ENCODE assay signal across 8 cellular contexts in genomic region chr1:220879509-220880366, GRCh38. TPM values are rescaled to one million over a fixed set of nuclear protein-coding genes. Genes with fewer than 3 reads are reported as not detected.
A peak's percentile ranks its signal among the peaks of the same experiment; 100 is the strongest.
DNase-seq lines count a peak whose midpoint lies in the region; ATAC-seq, FAIRE-seq and TF ChIP-seq lines count a peak whose summit lies in the region.

No MANE protein-coding gene starts in this region.

- H4K20me1 ChIP-seq in BLaER1 treated with 17β-estradiol and CSF1 and Interleukin-3, amounts not matched to agents 10 nM and 100 nM = peaks cover 4 to 20% (median 14%) of the 10 kb centered on the region in 11 experiments; a peak in 21 of 22 replicates
- H4K20me1 ChIP-seq in endothelial cell of umbilical vein (replicated peaks; ENCODE audit: control insufficient read depth, extremely low read depth, insufficient read depth, low read length) = no peaks in the 10 kb centered on the region

- POLR2A ChIA-PET in endothelial cell of umbilical vein (lab: Charles Lee) = interaction anchor here (0.6 to 1.0 kb wide), 2 partner anchors 542 to 553 kb away, joined by 3 read pairs; no protein-coding TSS in a partner anchor

- no peaks in the 10 kb centered on the region for H3K9me1 ChIP-seq in endothelial cell of umbilical vein (replicated peaks; ENCODE audit: control insufficient read depth, extremely low read depth, insufficient read depth, low read length)

- peak overlapping the region; percentile 97 to 100 (median 99) for H3K27ac ChIP-seq in BLaER1 treated with 17β-estradiol and CSF1 and Interleukin-3, amounts not matched to agents 10 nM and 100 nM
- H3K27ac ChIP-seq in endothelial cell of umbilical vein (ENCODE audit: insufficient read depth, low read depth, low read length) (peak overlapping the region; percentile 35), mucosa of rectum (ENCODE audit: low read depth in 2 of 2, low read length in 2 of 2) (peak overlapping the region; percentile 88 to 89)

- H3K4me3 ChIP-seq in BLaER1 treated with 17β-estradiol and CSF1 and Interleukin-3, amounts not matched to agents 10 nM and 100 nM = peak overlapping the region; percentile 84 to 99 (median 94)
- peak overlapping the region; percentile 80 to 87 (median 82) for H3K4me3 ChIP-seq in endothelial cell of umbilical vein (replicated peaks in 1 of 3; ENCODE audit: insufficient read depth in 1 of 3, low read depth in 1 of 3, low read length in 3 of 3)
- peak overlapping the region; percentile 60 to 75 for H3K4me3 ChIP-seq in mucosa of rectum (ENCODE audit: low read length in 2 of 2)

- H3K27me3 ChIP-seq in BLaER1 treated with 17β-estradiol and CSF1 and Interleukin-3, amounts not matched to agents 10 nM and 100 nM = peaks cover 0 to 87% (median 64%) of the 10 kb centered on the region in 11 experiments; a peak in 17 of 22 replicates
- H3K27me3 ChIP-seq in endothelial cell of umbilical vein (ENCODE audit: control insufficient read depth in 2 of 2, insufficient read depth in 2 of 2, low read length in 2 of 2) = peaks cover 6 to 15% of the 10 kb centered on the region in 2 experiments
- peaks cover 14 to 27% of the 10 kb centered on the region in 2 donors for H3K27me3 ChIP-seq in mucosa of rectum (ENCODE audit: control insufficient read depth in 2 of 2, insufficient read depth in 2 of 2, low read length in 2 of 2)

- H3K36me3 ChIP-seq in BLaER1 treated with 17β-estradiol and CSF1 and Interleukin-3, amounts not matched to agents 10 nM and 100 nM = peaks cover 35 to 42% (median 41%) of the 10 kb centered on the region in 11 experiments
- peaks cover 0 to 4% of the 10 kb centered on the region in 2 experiments for H3K36me3 ChIP-seq in endothelial cell of umbilical vein (ENCODE audit: control insufficient read depth in 2 of 2, extremely low read depth in 1 of 2, insufficient read depth in 2 of 2, low read length in 2 of 2)
- H3K36me3 ChIP-seq in mucosa of rectum (ENCODE audit: control insufficient read depth in 2 of 2, insufficient read depth in 2 of 2, low read length in 2 of 2) = no peaks in the 10 kb centered on the region

- ATAC-seq in GM18517 (IDR thresholded peaks at IDR 0.05; ENCODE audit: unreplicated experiment) = peak; percentile 43
- peak; percentile 38 for ATAC-seq in HG03066 (IDR thresholded peaks at IDR 0.05; ENCODE audit: low read depth, unreplicated experiment)

- no peak for TF ChIP-seq POLR2A in endothelial cell of umbilical vein (IDR thresholded peaks at IDR 0.05; ENCODE audit: low read depth, low read length)

- H3K9me3 ChIP-seq in BLaER1 treated with 17β-estradiol and CSF1 and Interleukin-3, amounts not matched to agents 10 nM and 100 nM (replicated peaks in 1 of 11) = peaks cover 0 to 29% (median 10%) of the 10 kb centered on the region in 11 experiments; a peak in 10 of 22 replicates
- H3K9me3 ChIP-seq in endothelial cell of umbilical vein (replicated peaks; ENCODE audit: control insufficient read depth, insufficient read depth, low read length) (no peaks in the 10 kb centered on the region), mucosa of rectum (ENCODE audit: control insufficient read depth in 2 of 2, low read length in 2 of 2) (no peaks in the 10 kb centered on the region)

- TF ChIP-seq CTCF in endothelial cell of umbilical vein (IDR thresholded peaks at IDR 0.05; ENCODE audit: extremely low read depth in 1 of 2, insufficient read depth in 1 of 2, low read depth in 1 of 2, low read length in 2 of 2) = peak in 1 of 2 donors; percentile 4

- peak overlapping the region; percentile 96 to 100 (median 100) for H3K9ac ChIP-seq in BLaER1 treated with 17β-estradiol and CSF1 and Interleukin-3, amounts not matched to agents 10 nM and 100 nM
- H3K9ac ChIP-seq in endothelial cell of umbilical vein (replicated peaks; ENCODE audit: extremely low read depth, insufficient read depth, low read length) = peak overlapping the region; percentile 67
- H3K9ac ChIP-seq in mucosa of rectum (ENCODE audit: low read depth in 1 of 2, low read length in 2 of 2) = peak overlapping the region; percentile 65 to 70

- TSS peak; percentile 35 for BruUV-seq in endothelial cell of umbilical vein (replicated peaks; lab: Mats Ljungman, UMichigan)

- intact Hi-C loops in endothelial cell of umbilical vein (cut with micrococcal nuclease) = loop anchor here (2.0 to 5.0 kb wide), 2 partner anchors 13 to 883 kb away; no protein-coding TSS in a partner anchor

- dilution Hi-C loops in endothelial cell of umbilical vein (cut with MboI; ENCODE audit: extremely low pct_ligation_motif_present, low sequenced_read_pairs) = no loop called here

- no peaks in the 10 kb centered on the region for H3K79me2 ChIP-seq in endothelial cell of umbilical vein (ENCODE audit: control insufficient read depth, insufficient read depth, low read length)

- DNase-seq in SK-MEL-5 (ENCODE audit: low read depth, low spot score) (peak; percentile 16), endothelial cell of umbilical vein (ENCODE audit: low read depth, low spot score) (peak; percentile 46), NCI-H128 (lab: John Stamatoyannopoulos, UW; ENCODE audit: unreplicated experiment) (no peak), NCI-H1048 (lab: John Stamatoyannopoulos, UW) (no peak)

- FAIRE-seq in endothelial cell of umbilical vein (lab: Jason Lieb, UNC) = no peak

- in situ Hi-C loops in SK-MEL-5 (cut with HindIII; ENCODE audit: low pct_unique_long_range_greater_than_20kb, low sequenced_read_pairs) = no loop called here

- CTCF ChIA-PET in endothelial cell of umbilical vein (lab: Charles Lee) = interaction anchor here (0.7 to 8.1 kb wide), 11 partner anchors 10 to 1577 kb away, joined by 3 to 111 read pairs (median 4); no protein-coding TSS in a partner anchor

- H3K4me1 ChIP-seq in BLaER1 treated with 17β-estradiol and CSF1 and Interleukin-3, amounts not matched to agents 10 nM and 100 nM = peaks cover 40 to 79% (median 62%) of the 10 kb centered on the region in 10 experiments
- peaks cover 36% of the 10 kb centered on the region for H3K4me1 ChIP-seq in endothelial cell of umbilical vein (ENCODE audit: control insufficient read depth, extremely low read depth, insufficient read depth, low read length)
- peaks cover 5 to 13% of the 10 kb centered on the region in 2 donors for H3K4me1 ChIP-seq in mucosa of rectum (ENCODE audit: control insufficient read depth in 2 of 2, insufficient read depth in 2 of 2, low read length in 2 of 2)

- peak overlapping the region; percentile 22 to 97 (median 88); a peak in 21 of 22 replicates for H3K4me2 ChIP-seq in BLaER1 treated with 17β-estradiol and CSF1 and Interleukin-3, amounts not matched to agents 10 nM and 100 nM
- peak overlapping the region; percentile 66 for H3K4me2 ChIP-seq in endothelial cell of umbilical vein (ENCODE audit: insufficient read depth, low read length)

- H2AFZ ChIP-seq in endothelial cell of umbilical vein (ENCODE audit: low read depth, low read length) = peak overlapping the region; percentile 80

TF ChIP-seq in endothelial cell of umbilical vein, 7 proteins besides CTCF, POLR2A, EP300 and RAD21:
- TF ChIP-seq POLR2AphosphoS5 (IDR thresholded peaks at IDR 0.05; ENCODE audit: insufficient read depth, low read depth, low read length) (no peak), FOS (IDR thresholded peaks at IDR 0.05; ENCODE audit: borderline replicate concordance, insufficient read depth, low read length) (no peak), JUN (IDR thresholded peaks at IDR 0.05; ENCODE audit: borderline replicate concordance, insufficient read depth, insufficient read length, low read depth) (no peak), EZH2 (IDR thresholded peaks at IDR 0.05; ENCODE audit: borderline replicate concordance, low read depth, low read length, severe bottlenecking) (no peak), GATA2 (IDR thresholded peaks at IDR 0.05; ENCODE audit: insufficient read depth, insufficient read length, low read depth, low read length) (no peak), MYC (IDR thresholded peaks at IDR 0.05; ENCODE audit: low read depth, low read length) (no peak), MAX (IDR thresholded peaks at IDR 0.05; ENCODE audit: insufficient read depth, insufficient read length) (no peak)

RNA-seq across cellular contexts. Expression of gene HLX, which starts 0.5 kb away (rescaled TPM):
- 4.9 and 5.3 TPM in 2 replicates for total RNA-seq in SK-MEL-5 (2014; rRNA removed; shearing (Covaris generic))
- 9.4 and 11.7 TPM in 2 replicates for polyA plus RNA-seq in SK-MEL-5 (2015; cell fraction: cytosol; rRNA removed)
- polyA plus RNA-seq in SK-MEL-5 (2015; cell fraction: nucleus; rRNA removed) = 6.1 and 7.8 TPM in 2 replicates
- 33.5 and 39.1 TPM in 2 replicates for total RNA-seq in endothelial cell of umbilical vein
- polyA plus RNA-seq in endothelial cell of umbilical vein = 6.7 and 7.5 TPM in 2 replicates
- polyA plus RNA-seq in endothelial cell of umbilical vein (2011; cell fraction: cytosol; rRNA removed) = 4.9 and 5.7 TPM in 2 replicates
- polyA plus RNA-seq in endothelial cell of umbilical vein (2011; cell fraction: nucleus; rRNA removed) = 13.9 and 18.4 TPM in 2 replicates
- 8.3 and 9.2 TPM in 2 replicates for polyA plus RNA-seq in endothelial cell of umbilical vein (2012)
- 4.2 and 5.4 TPM in 2 replicates for polyA minus RNA-seq in endothelial cell of umbilical vein
- 3.1 TPM for polyA minus RNA-seq in endothelial cell of umbilical vein (2011; cell fraction: cytosol; rRNA and poly(A)+ RNA removed)
- 7.5 and 10.3 TPM in 2 replicates for polyA minus RNA-seq in endothelial cell of umbilical vein (2011; cell fraction: nucleus; rRNA and poly(A)+ RNA removed)

Comparison
In these comparisons a context has a peak if more than half of its experiments do, and no peak if none do; other contexts are left out.
1. H3K27ac ChIP-seq: peak in every context shown above with its lines; median percentile 99 in BLaER1 treated with 17β-estradiol and CSF1 and Interleukin-3, amounts not matched to agents 10 nM and 100 nM; 88 in mucosa of rectum; 35 in endothelial cell of umbilical vein.
2. DNase-seq: peak in SK-MEL-5 (single experiment) and endothelial cell of umbilical vein (single experiment); none in NCI-H128 (single experiment) and NCI-H1048 (single experiment).
3. Peak in every context shown above with its lines, with median percentiles within 50 percentile points of each other: H3K4me3 ChIP-seq and H3K9ac ChIP-seq.